In genomic region chr9:86077286-86077685, GRCh38 we compare ENCODE assay signal across 29 cellular contexts. TPM values are rescaled to one million over a fixed set of nuclear protein-coding genes. Genes with fewer than 3 reads are reported as not detected.
DNase-seq lines count a peak whose midpoint lies in the region; TF ChIP-seq lines count a peak whose summit lies in the region.
"Had no signal": no experiment of that assay in that cellular context is flagged by ENCODE, and none has a peak within 500 bp of the region (broad histone marks: within the 10 kb centered on the region; RNA-seq: fewer than 3 reads in every experiment).

No MANE protein-coding gene starts in this region.

- no peaks in the 10 kb centered on the region for H3K9me2 ChIP-seq in PC-9 (ENCODE audit: insufficient read depth)
- H3K9me2 ChIP-seq: SK-N-SH had no signal

- H3K27me3 ChIP-seq in PC-9 (ENCODE audit: insufficient read depth, low read depth), result no peaks in the 10 kb centered on the region
- no peaks in the 10 kb centered on the region for H3K27me3 ChIP-seq in stomach smooth muscle (ENCODE audit: control insufficient read depth in 1 of 2, insufficient read depth in 2 of 2, low read length in 2 of 2)
- H3K27me3 ChIP-seq: gastroesophageal sphincter, left lung, MG63, upper lobe of right lung had no signal

- DNase-seq in PC-9 (no peak), fibroblast of the aortic adventitia (ENCODE audit: low read depth) (peak; percentile 33), mucosa of gallbladder (ENCODE audit: low spot score) (peak; percentile 64), Kasumi-1 (lab: John Stamatoyannopoulos, UW) (no peak), NCI-H526 treated with DMSO at 0.1 percent for 48 hours (lab: John Stamatoyannopoulos, UW) (no peak), NCI-H748 (lab: John Stamatoyannopoulos, UW; ENCODE audit: unreplicated experiment) (no peak), superior temporal gyrus (ENCODE audit: extremely low spot score) (no peak)
- DNase-seq: activated CD4-positive, alpha-beta memory T cell treated with anti-CD3 and anti-CD28 coated beads, Interleukin-2, amount 10 ng/mL, durations not matched to agents 7 days and 5 days; activated CD4-positive, CD25-positive, alpha-beta regulatory T cell treated with anti-CD3 and anti-CD28 coated beads, Interleukin-2, amount 50 U/mL, for 72 hours; activated CD8-positive, alpha-beta memory T cell treated with anti-CD3 and anti-CD28 coated beads, Interleukin-2, amount 50 U/mL, for 48 hours; aorta; Caco-2; dermis blood vessel endothelial cell; DMS79; immature natural killer cell; KBM-7; left lung; MG63; NCI-H1105 treated with DMSO at 0.1 percent for 48 hours; NCI-H2081; RPMI8226; SK-N-SH; stimulated activated CD4-positive, alpha-beta T cell treated with anti-CD3 and anti-CD28 coated beads, Interleukin-1b, Interleukin-23, amount 100 ng/mL, for 48 hours; T-helper 17 cell; upper lobe of right lung had no signal

- BruUV-seq in PC-9 (replicated peaks; lab: Mats Ljungman, UMichigan), result no TSS peak

- H3K9me3 ChIP-seq in PC-9 (ENCODE audit: insufficient read depth, low read depth) (no peaks in the 10 kb centered on the region), stomach smooth muscle (ENCODE audit: control insufficient read depth in 2 of 2, low read length in 2 of 2) (no peaks in the 10 kb centered on the region)
- H3K9me3 ChIP-seq: Caco-2, gastroesophageal sphincter, left lung, MG63, SK-N-SH, upper lobe of right lung had no signal

- CTCF ChIA-PET in PC-9 (lab: Charles Lee), result interaction anchor here (0.6 kb wide), 1 partner anchor 16 kb away, joined by 3 read pairs; no protein-coding TSS in a partner anchor

- H3K9ac ChIP-seq in stomach smooth muscle (ENCODE audit: low read length in 2 of 2), result no peak overlapping the region
- H3K9ac ChIP-seq: SK-N-SH had no signal

- no peak overlapping the region for H3K4me3 ChIP-seq in PC-9
- no peak overlapping the region for H3K4me3 ChIP-seq in fibroblast of the aortic adventitia (ENCODE audit: low read depth, low read length)
- H3K4me3 ChIP-seq in stomach smooth muscle (ENCODE audit: low read length in 2 of 2), result peak overlapping the region; percentile 40 to 57
- H3K4me3 ChIP-seq: gastroesophageal sphincter, left lung, MG63, skin epidermis, upper lobe of right lung had no signal

- peaks cover 20% of the 10 kb centered on the region for H3F3A ChIP-seq in PC-9 (ENCODE audit: insufficient read depth, low read depth)

- H3K4me1 ChIP-seq in PC-9 (replicated peaks; ENCODE audit: insufficient read depth), result peaks cover 29% of the 10 kb centered on the region
- peaks cover 28% of the 10 kb centered on the region for H3K4me1 ChIP-seq in stomach smooth muscle (ENCODE audit: control insufficient read depth, insufficient read depth, low read length)
- H3K4me1 ChIP-seq: Caco-2, gastroesophageal sphincter, left lung, upper lobe of right lung had no signal

- H3K27ac ChIP-seq in PC-9 (peak overlapping the region; percentile 95; the same call in 1 of the 2 replicates), stomach smooth muscle (ENCODE audit: low read length) (peak overlapping the region; percentile 66)
- H3K27ac ChIP-seq: C4-2B, gastroesophageal sphincter, left lung, skin epidermis, upper lobe of right lung had no signal

- intact Hi-C loops in PC-9 (cut with micrococcal nuclease; ENCODE audit: unreplicated experiment), result no loop called here

- H3K36me3 ChIP-seq in PC-9 (ENCODE audit: low read depth) (peaks cover 18% of the 10 kb centered on the region), stomach smooth muscle (ENCODE audit: control insufficient read depth in 2 of 2, insufficient read depth in 2 of 2, low read length in 2 of 2) (peaks cover 3% of the 10 kb centered on the region in 2 donors)
- H3K36me3 ChIP-seq: left lung, upper lobe of right lung had no signal

- POLR2A ChIA-PET in PC-9 (lab: Charles Lee; ENCODE audit: unreplicated experiment), result no interaction called here

- H3K79me2 ChIP-seq in PC-9 (ENCODE audit: low read depth), result peaks cover 30% of the 10 kb centered on the region

- no peaks in the 10 kb centered on the region for H4K20me1 ChIP-seq in PC-9 (ENCODE audit: insufficient read depth)

- H2AFZ ChIP-seq in PC-9, result no peak overlapping the region

- no peak overlapping the region for H3K4me2 ChIP-seq in PC-9
- H3K4me2 ChIP-seq: SK-N-SH had no signal

- TF ChIP-seq CTCF in PC-9 (conservative IDR thresholded peaks at IDR 0.05) (no peak), fibroblast of the aortic adventitia (IDR thresholded peaks at IDR 0.05; ENCODE audit: insufficient read depth, low read length) (no peak)

RNA-seq across cellular contexts. Expression of gene GOLM1, which starts 22.1 kb away (rescaled TPM):
- 92.5 and 94.7 TPM in 2 replicates for total RNA-seq in PC-9 (2021)
- 53.5 and 72.0 TPM in 2 replicates for total RNA-seq in fibroblast of the aortic adventitia (ENCODE audit: low replicate concordance)
- total RNA-seq in mucosa of gallbladder, result 298 TPM

Comparison
In these comparisons a context has a peak if more than half of its experiments do, and no peak if none do; other contexts are left out.
1. DNase-seq: peak in fibroblast of the aortic adventitia (single experiment) and mucosa of gallbladder (single experiment); none in PC-9 (0 of 2), Kasumi-1 (0 of 2), NCI-H526 treated with DMSO at 0.1 percent for 48 hours (single experiment), NCI-H748 (single experiment) and superior temporal gyrus (single experiment).
2. H3K4me3 ChIP-seq: peak in stomach smooth muscle (2 of 2); none in PC-9 (single experiment) and fibroblast of the aortic adventitia (single experiment).